Comparison of ENCODE assay signal across 10 cellular contexts in the genomic region with DNA sequence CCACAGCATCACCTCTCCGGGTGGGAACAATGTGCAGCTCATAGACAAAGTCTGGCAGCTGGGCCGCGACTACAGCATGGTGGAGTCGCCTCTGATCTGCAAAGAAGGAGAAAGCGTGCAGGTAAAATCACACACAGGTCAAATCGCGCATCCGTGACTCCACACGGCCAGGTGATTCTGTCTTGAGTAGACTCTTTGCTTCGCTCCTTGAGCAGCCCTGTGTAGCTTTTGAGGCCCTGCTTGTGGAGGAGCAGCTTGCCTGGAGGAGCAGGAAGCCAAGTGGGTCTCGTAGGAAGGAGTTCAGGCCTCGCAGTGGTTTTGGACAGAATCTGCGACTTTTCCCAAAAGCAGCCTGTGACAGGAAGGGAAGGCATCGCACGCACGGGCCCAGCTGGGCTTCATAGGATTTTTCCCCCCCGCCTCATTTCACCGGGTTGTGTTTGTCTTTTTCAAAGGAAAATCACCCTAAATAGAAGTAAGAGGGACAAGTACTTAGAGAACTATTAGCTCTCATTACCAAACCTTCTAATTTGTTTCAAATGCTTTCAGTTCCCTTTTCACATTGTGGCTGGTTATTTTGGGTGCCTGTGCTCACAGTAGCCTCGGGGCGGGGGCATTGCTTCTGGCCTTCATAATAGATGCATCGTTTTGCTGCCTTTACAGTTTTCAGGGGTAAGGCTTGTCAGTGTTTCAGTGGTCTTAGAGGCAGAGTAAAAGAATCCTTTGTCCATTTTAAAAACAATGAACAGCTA.
DNase-seq lines count a peak whose midpoint lies in the region; ATAC-seq and TF ChIP-seq lines count a peak whose summit lies in the region.
"Had no signal": no experiment of that assay in that cellular context is flagged by ENCODE, and none has a peak within 500 bp of the region (broad histone marks: within the 10 kb centered on the region; RNA-seq: fewer than 3 reads in every experiment).

No MANE protein-coding gene starts in this region.

- no peak overlapping the region for H3K9ac ChIP-seq in rectal smooth muscle tissue (ENCODE audit: low read length)

- peak overlapping the region; percentile 83 for H3K4me2 ChIP-seq in OCI-LY7 (ENCODE audit: low read length)

- intact Hi-C loops in OCI-LY7 (cut with micrococcal nuclease; ENCODE audit: unreplicated experiment): loop anchor here (1.0 kb wide), 3 partner anchors 35 to 102 kb away; no protein-coding TSS in a partner anchor

- peak overlapping the region in 1 of 2 donors; percentile 63 for H3K27ac Mint-ChIP-seq in stimulated activated naive CD8-positive, alpha-beta T cell treated with anti-CD3 and anti-CD28 coated beads, Interleukin-15, amount 100 ng/mL, for 72 hours

- ATAC-seq in GM18868 (IDR thresholded peaks at IDR 0.05; ENCODE audit: unreplicated experiment): peak; percentile 69
- peak; percentile 81 for ATAC-seq in HG02763 (IDR thresholded peaks at IDR 0.05; ENCODE audit: unreplicated experiment)
- ATAC-seq in stimulated activated naive CD8-positive, alpha-beta T cell treated with anti-CD3 and anti-CD28 coated beads, Interleukin-15, amount 100 ng/mL, for 72 hours: no peak

- DNase-seq in OCI-LY7 (ENCODE audit: low spot score) (peak; percentile 92), NCI-H1694 treated with DMSO at 0.1 percent for 48 hours (lab: John Stamatoyannopoulos, UW) (no peak), 8988T (no peak), cerebellar nuclear complex (lab: John Stamatoyannopoulos, UW) (no peak)
- DNase-seq in stimulated activated naive CD8-positive, alpha-beta T cell treated with anti-CD3 and anti-CD28 coated beads, Interleukin-15, amount 100 ng/mL, for 72 hours: no peak
- DNase-seq: WERI-Rb-1 had no signal

- BruUV-seq in OCI-LY7 (replicated peaks; lab: Mats Ljungman, UMichigan): no TSS peak

- CTCF ChIA-PET in OCI-LY7 (lab: Charles Lee; ENCODE audit: unreplicated experiment): interaction anchor here (0.6 to 3.2 kb wide), 7 partner anchors 13 to 927 kb away, joined by 3 to 13 read pairs (median 4); a partner anchor contains a TSS

- no peaks in the 10 kb centered on the region for H3K27me3 Mint-ChIP-seq in stimulated activated naive CD8-positive, alpha-beta T cell treated with anti-CD3 and anti-CD28 coated beads, Interleukin-15, amount 100 ng/mL, for 72 hours

- H3K4me1 Mint-ChIP-seq in stimulated activated naive CD8-positive, alpha-beta T cell treated with anti-CD3 and anti-CD28 coated beads, Interleukin-15, amount 100 ng/mL, for 72 hours: peaks cover 6% of the 10 kb centered on the region

- H3K9me2 ChIP-seq in OCI-LY7 (ENCODE audit: insufficient read depth, low read length): no peaks in the 10 kb centered on the region

- H3K27me3 ChIP-seq in rectal smooth muscle tissue (ENCODE audit: control insufficient read depth, insufficient read depth, low read length): no peaks in the 10 kb centered on the region
- H3K27me3 ChIP-seq: vagina had no signal

- no peak overlapping the region for H3K4me3 Mint-ChIP-seq in stimulated activated naive CD8-positive, alpha-beta T cell treated with anti-CD3 and anti-CD28 coated beads, Interleukin-15, amount 100 ng/mL, for 72 hours

- no peaks in the 10 kb centered on the region for H3K9me3 ChIP-seq in OCI-LY7 (ENCODE audit: low read length)
- H3K9me3 ChIP-seq: vagina had no signal

- H3K4me1 ChIP-seq in OCI-LY7 (ENCODE audit: insufficient read depth, low read length, poor library complexity, severe bottlenecking): peaks cover 53% of the 10 kb centered on the region
- H3K4me1 ChIP-seq in rectal smooth muscle tissue (ENCODE audit: control insufficient read depth, insufficient read depth, low read length): peaks cover 7% of the 10 kb centered on the region

- H3K4me3 ChIP-seq in OCI-LY7 (ENCODE audit: low read depth, low read length, poor library complexity, severe bottlenecking) (peak overlapping the region; percentile 54), rectal smooth muscle tissue (ENCODE audit: low read length) (peak overlapping the region; percentile 24)
- H3K4me3 ChIP-seq: vagina had no signal

- peaks cover 93% of the 10 kb centered on the region for H3K36me3 ChIP-seq in OCI-LY7 (ENCODE audit: insufficient read depth, low read length)
- peaks cover 60% of the 10 kb centered on the region for H3K36me3 ChIP-seq in rectal smooth muscle tissue (ENCODE audit: control insufficient read depth, insufficient read depth, low read length)

- H3K9me3 Mint-ChIP-seq in stimulated activated naive CD8-positive, alpha-beta T cell treated with anti-CD3 and anti-CD28 coated beads, Interleukin-15, amount 100 ng/mL, for 72 hours: no peaks in the 10 kb centered on the region

- no peaks in the 10 kb centered on the region; the same call in 1 of the 2 replicates for H4K20me1 ChIP-seq in OCI-LY7 (ENCODE audit: insufficient read depth, low read length)

- H3K27ac ChIP-seq in OCI-LY7 (ENCODE audit: low read depth, low read length, poor library complexity, severe bottlenecking): peak overlapping the region; percentile 87
- no peak overlapping the region for H3K27ac ChIP-seq in rectal smooth muscle tissue (ENCODE audit: low read depth, low read length)
- H3K27ac ChIP-seq: vagina, WERI-Rb-1 had no signal

- POLR2A ChIA-PET in OCI-LY7 (lab: Charles Lee): interaction anchor here (0.6 to 2.6 kb wide), 9 partner anchors 8 to 124 kb away, joined by 3 to 13 read pairs (median 6); a partner anchor contains a TSS

- no peak overlapping the region for H2AFZ ChIP-seq in OCI-LY7 (ENCODE audit: low read length)

- H3K79me2 ChIP-seq in OCI-LY7 (ENCODE audit: insufficient read depth, low read depth, low read length): peaks cover 4% of the 10 kb centered on the region; the same call in 1 of the 2 replicates

- TF ChIP-seq CTCF in OCI-LY7 (conservative IDR thresholded peaks at IDR 0.05; ENCODE audit: low read length): no peak
